28 cellular contexts compared by ENCODE assay signal in genomic region chr6:161984707-161985106, GRCh38.
"Had no signal": no experiment of that assay in that cellular context is flagged by ENCODE, and none has a peak within 500 bp of the region (broad histone marks: within the 10 kb centered on the region; RNA-seq: fewer than 3 reads in every experiment).

No MANE protein-coding gene starts in this region.

- DNase-seq: activated CD4-positive, alpha-beta T cell treated with anti-CD3 and anti-CD28 coated beads for 36 hours; activated CD4-positive, alpha-beta T cell treated with anti-CD3 and anti-CD28 coated beads, Interleukin-2, amount 10 ng/mL, durations not matched to agents 24 days and 14 days; activated CD4-positive, alpha-beta T cell treated with anti-CD3 and anti-CD28 coated beads, Interleukin-2, amount 50 U/mL, for 4 hours; activated CD4-positive, CD25-positive, alpha-beta regulatory T cell; activated CD4-positive, CD25-positive, alpha-beta regulatory T cell treated with anti-CD3 and anti-CD28 coated beads, Interleukin-2, amount 50 U/mL, for 72 hours; activated CD8-positive, alpha-beta memory T cell treated with anti-CD3 and anti-CD28 coated beads for 24 hours; activated CD8-positive, alpha-beta T cell treated with anti-CD3 and anti-CD28 coated beads for 36 hours; activated effector memory CD4-positive, alpha-beta T cell treated with Interleukin-2 at 50 U/mL for 16 hours; activated gamma-delta T cell treated with Interleukin-2 at 50 U/mL for 16 hours; activated naive CD4-positive, alpha-beta T cell treated with anti-CD3 and anti-CD28 coated beads, Interleukin-2, amount 50 U/mL, for 16 hours; activated naive CD4-positive, alpha-beta T cell treated with Interleukin-2 at 50 U/mL for 16 hours; activated T-cell treated with anti-CD3 and anti-CD28 coated beads, Interleukin-2, amount 50 U/mL, for 4 hours; amniotic stem cell; anterior cingulate cortex; brain microvascular endothelial cell; dorsolateral prefrontal cortex; effector memory CD4-positive, alpha-beta T cell; esophagus squamous epithelium; foreskin fibroblast; head of caudate nucleus; T-helper 2 cell had no signal

- H3K4me1 ChIP-seq: esophagus squamous epithelium had no signal

- ATAC-seq: activated CD4-positive, alpha-beta T cell treated with anti-CD3 and anti-CD28 coated beads for 36 hours; activated CD8-positive, alpha-beta T cell treated with anti-CD3 and anti-CD28 coated beads for 36 hours; activated T-cell treated with anti-CD3 and anti-CD28 coated beads, Interleukin-2, amount 50 U/mL, for 4 hours; activated T-helper 17 cell treated with anti-CD3 and anti-CD28 coated beads, Interleukin-2, amount 50 U/mL, for 72 hours had no signal

- H3K27ac ChIP-seq: brain microvascular endothelial cell, coronary artery, dorsolateral prefrontal cortex, epithelial cell of prostate, esophagus squamous epithelium had no signal

- FAIRE-seq: astrocyte, bronchial epithelial cell, endothelial cell of umbilical vein, frontal cortex had no signal

- H3K27me3 ChIP-seq: brain microvascular endothelial cell, dorsolateral prefrontal cortex, esophagus squamous epithelium had no signal

- H3K4me3 ChIP-seq: coronary artery, dorsolateral prefrontal cortex, esophagus squamous epithelium had no signal

- H3K36me3 ChIP-seq: brain microvascular endothelial cell, esophagus squamous epithelium had no signal
